In the genomic region with DNA sequence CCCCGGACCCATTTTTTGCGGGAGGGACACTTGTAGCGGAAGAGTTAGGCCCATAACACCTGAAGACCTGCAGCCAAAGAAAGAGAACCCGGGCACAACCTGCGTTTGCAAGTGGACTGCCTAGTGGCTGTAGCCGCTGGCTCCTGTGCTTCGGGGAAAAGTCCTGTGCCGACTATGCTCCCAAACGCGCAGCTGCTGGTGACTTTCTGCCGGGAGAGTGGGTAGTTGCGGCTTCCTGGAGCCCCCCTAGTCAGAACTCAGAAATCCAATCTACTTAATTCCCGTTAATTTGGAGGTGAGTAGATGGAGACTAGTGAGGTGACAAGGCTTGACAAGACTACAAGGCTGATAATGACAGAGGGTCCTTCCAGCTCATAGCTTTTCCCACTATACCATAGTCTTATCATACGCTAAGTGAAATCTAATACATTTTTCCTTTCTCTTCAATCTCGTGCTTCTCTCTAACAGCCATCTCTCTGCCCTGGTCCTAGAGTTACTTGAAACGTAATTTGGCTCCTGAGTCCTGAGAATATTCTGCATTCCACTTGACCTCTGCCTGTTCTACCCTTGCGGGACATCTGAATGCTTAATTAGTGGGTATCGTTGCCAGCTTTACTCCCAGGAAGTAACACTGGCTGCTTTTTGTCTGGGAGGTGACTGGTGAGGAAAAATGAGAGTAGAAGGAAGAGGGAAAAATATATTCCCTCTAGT, we compare ENCODE assay signal across 8 cellular contexts. TPM values are rescaled to one million over a fixed set of nuclear protein-coding genes. Genes with fewer than 3 reads are reported as not detected.
DNase-seq lines count a peak whose midpoint lies in the region; ATAC-seq and TF ChIP-seq lines count a peak whose summit lies in the region.

No MANE protein-coding gene starts in this region.

- peaks cover 39% of the 10 kb centered on the region for H3K36me3 Mint-ChIP-seq in activated CD4-positive, alpha-beta T cell treated with anti-CD3 and anti-CD28 coated beads, Interleukin-2, amount 10 ng/mL, durations not matched to agents 7 days and 5 days (ENCODE audit: low read depth)
- peaks cover 10% of the 10 kb centered on the region for H3K36me3 Mint-ChIP-seq in natural killer cell treated with Interleukin-12 subunit alpha and Interleukin-12 subunit beta and Interleukin-15 and Interleukin-18, amount 100 ng/mL, for 72 hours

- peak overlapping the region; percentile 96 for H3K27ac Mint-ChIP-seq in activated CD4-positive, alpha-beta T cell treated with anti-CD3 and anti-CD28 coated beads, Interleukin-2, amount 10 ng/mL, durations not matched to agents 7 days and 5 days
- H3K27ac Mint-ChIP-seq in natural killer cell treated with Interleukin-12 subunit alpha and Interleukin-12 subunit beta and Interleukin-15 and Interleukin-18, amount 100 ng/mL, for 72 hours, result peak overlapping the region; percentile 95 to 96

- POLR2A ChIA-PET in AG04450 (lab: Yijun Ruan, JAX), result interaction anchor here (0.9 to 1.0 kb wide), 4 partner anchors 29 to 85 kb away, joined by 3 to 4 read pairs (median 3); no protein-coding TSS in a partner anchor
- POLR2A ChIA-PET in activated CD4-positive, alpha-beta T cell treated with anti-CD3 and anti-CD28 coated beads, Interleukin-2, amount 10 ng/mL, durations not matched to agents 7 days and 5 days (lab: Charles Lee), result interaction anchor here (0.7 to 1.5 kb wide), 2 partner anchors 50 to 90 kb away, joined by 3 to 4 read pairs; no protein-coding TSS in a partner anchor

- H3K4me1 Mint-ChIP-seq in activated CD4-positive, alpha-beta T cell treated with anti-CD3 and anti-CD28 coated beads, Interleukin-2, amount 10 ng/mL, durations not matched to agents 7 days and 5 days, result peaks cover 60% of the 10 kb centered on the region
- peaks cover 32 to 36% of the 10 kb centered on the region in 2 donors for H3K4me1 Mint-ChIP-seq in natural killer cell treated with Interleukin-12 subunit alpha and Interleukin-12 subunit beta and Interleukin-15 and Interleukin-18, amount 100 ng/mL, for 72 hours (ENCODE audit: low read depth in 2 of 2)

- ATAC-seq in GM18861 (IDR thresholded peaks at IDR 0.05; ENCODE audit: unreplicated experiment), result peak; percentile 2
- peak in 1 of 2 donors; percentile 6 for ATAC-seq in natural killer cell treated with Interleukin-12 subunit alpha and Interleukin-12 subunit beta and Interleukin-15 and Interleukin-18, amount 100 ng/mL, for 72 hours

- no peaks in the 10 kb centered on the region for H3K27me3 Mint-ChIP-seq in activated CD4-positive, alpha-beta T cell treated with anti-CD3 and anti-CD28 coated beads, Interleukin-2, amount 10 ng/mL, durations not matched to agents 7 days and 5 days
- no peaks in the 10 kb centered on the region for H3K27me3 Mint-ChIP-seq in natural killer cell treated with Interleukin-12 subunit alpha and Interleukin-12 subunit beta and Interleukin-15 and Interleukin-18, amount 100 ng/mL, for 72 hours

- DNase-seq in AG04450 (ENCODE audit: low read depth, low spot score) (no peak), LoVo (ENCODE audit: low spot score) (peak; percentile 37), fibroblast of mammary gland (ENCODE audit: low read depth) (peak; percentile 22), pons (ENCODE audit: low spot score) (no peak), GF-D8 (lab: John Stamatoyannopoulos, UW) (no peak)
- no peak for DNase-seq in activated CD4-positive, alpha-beta T cell treated with anti-CD3 and anti-CD28 coated beads, Interleukin-2, amount 10 ng/mL, durations not matched to agents 7 days and 5 days
- DNase-seq in natural killer cell treated with Interleukin-12 subunit alpha and Interleukin-12 subunit beta and Interleukin-15 and Interleukin-18, amount 100 ng/mL, for 72 hours (ENCODE audit: low spot score), result no peak

- no peaks in the 10 kb centered on the region; the same call in 1 of the 2 replicates for H3K9me3 ChIP-seq in AG04450 (ENCODE audit: control insufficient read depth, insufficient read depth, low read length)

- H3K27me3 ChIP-seq in AG04450 (ENCODE audit: control insufficient read depth, insufficient read depth, low read length), result no peaks in the 10 kb centered on the region

- TF ChIP-seq CTCF in AG04450 (IDR thresholded peaks at IDR 0.05; ENCODE audit: low read depth, low read length) (no peak), fibroblast of mammary gland (conservative IDR thresholded peaks at IDR 0.05; ENCODE audit: control insufficient read depth, insufficient read depth, low read depth, low read length) (no peak)

- H3K9me3 Mint-ChIP-seq in activated CD4-positive, alpha-beta T cell treated with anti-CD3 and anti-CD28 coated beads, Interleukin-2, amount 10 ng/mL, durations not matched to agents 7 days and 5 days, result no peaks in the 10 kb centered on the region
- no peaks in the 10 kb centered on the region for H3K9me3 Mint-ChIP-seq in natural killer cell treated with Interleukin-12 subunit alpha and Interleukin-12 subunit beta and Interleukin-15 and Interleukin-18, amount 100 ng/mL, for 72 hours

- H3K4me3 ChIP-seq in AG04450 (ENCODE audit: low read depth, low read length) (peak overlapping the region; percentile 88), fibroblast of mammary gland (ENCODE audit: control insufficient read depth, low read depth, low read length) (peak overlapping the region; percentile 92)

- peak overlapping the region; percentile 25 for H3K27ac ChIP-seq in AG04450 (ENCODE audit: low read depth, low read length)

- peak overlapping the region; percentile 98 for H3K4me3 Mint-ChIP-seq in activated CD4-positive, alpha-beta T cell treated with anti-CD3 and anti-CD28 coated beads, Interleukin-2, amount 10 ng/mL, durations not matched to agents 7 days and 5 days
- H3K4me3 Mint-ChIP-seq in natural killer cell treated with Interleukin-12 subunit alpha and Interleukin-12 subunit beta and Interleukin-15 and Interleukin-18, amount 100 ng/mL, for 72 hours, result peak overlapping the region; percentile 97

- CTCF ChIA-PET in AG04450 (lab: Charles Lee), result interaction anchor here (1.2 to 2.0 kb wide), 3 partner anchors 41 to 90 kb away, joined by 5 to 6 read pairs (median 5); no protein-coding TSS in a partner anchor
- CTCF ChIA-PET in activated CD4-positive, alpha-beta T cell treated with anti-CD3 and anti-CD28 coated beads, Interleukin-2, amount 10 ng/mL, durations not matched to agents 7 days and 5 days (lab: Charles Lee), result interaction anchor here (1.8 to 2.2 kb wide), 2 partner anchors 10 to 51 kb away, joined by 5 to 6 read pairs; no protein-coding TSS in a partner anchor

RNA-seq across cellular contexts. Expression of gene MTHFD1, which starts 0.5 kb away (rescaled TPM):
- 30.7 and 31.6 TPM in 2 replicates for polyA plus RNA-seq in AG04450 (2011; rRNA removed)
- polyA minus RNA-seq in AG04450 (2011; rRNA and poly(A)+ RNA removed), result 48.4 and 50.3 TPM in 2 replicates
- total RNA-seq in activated CD4-positive, alpha-beta T cell treated with anti-CD3 and anti-CD28 coated beads, Interleukin-2, amount 10 ng/mL, durations not matched to agents 7 days and 5 days, result 100 to 1,000 TPM; 165 to 166 TPM
- 100 to 1,000 TPM; 165 to 297 TPM for total RNA-seq in natural killer cell treated with Interleukin-12 subunit alpha and Interleukin-12 subunit beta and Interleukin-15 and Interleukin-18, amount 100 ng/mL, for 72 hours

Comparison
In these comparisons a context has a peak if more than half of its experiments do, and no peak if none do; other contexts are left out.
1. DNase-seq: peak in LoVo (single experiment) and fibroblast of mammary gland (single experiment); none in AG04450 (single experiment), activated CD4-positive, alpha-beta T cell treated with anti-CD3 and anti-CD28 coated beads, Interleukin-2, amount 10 ng/mL, durations not matched to agents 7 days and 5 days (single experiment), natural killer cell treated with Interleukin-12 subunit alpha and Interleukin-12 subunit beta and Interleukin-15 and Interleukin-18, amount 100 ng/mL, for 72 hours (single experiment), pons (single experiment) and GF-D8 (single experiment).